ENCODE assay signal across 24 cellular contexts in genomic region chr2:200226652-200227426, GRCh38.
DNase-seq lines count a peak whose midpoint lies in the region; ATAC-seq, FAIRE-seq and TF ChIP-seq lines count a peak whose summit lies in the region.
"Had no signal": no experiment of that assay in that cellular context is flagged by ENCODE, and none has a peak within 500 bp of the region (broad histone marks: within the 10 kb centered on the region; RNA-seq: fewer than 3 reads in every experiment).

No MANE protein-coding gene starts in this region.

- H3K27ac ChIP-seq in H1 (ENCODE audit: low read depth, low read length), result no peak overlapping the region
- H3K27ac ChIP-seq in kidney (ENCODE audit: low read depth in 2 of 2, low read length in 2 of 2), result no peak overlapping the region
- H3K27ac ChIP-seq in uterus, result peak overlapping the region in 1 of 2 donors; percentile 24
- H3K27ac ChIP-seq: breast epithelium, neutrophil, SJSA1 had no signal

- no peak overlapping the region for H3K23ac ChIP-seq in H1 (ENCODE audit: insufficient read length)

- H3K4me3 ChIP-seq in H1 (ENCODE audit: extremely low read depth in 1 of 4, insufficient read depth in 2 of 4, low read depth in 3 of 4, low read length in 4 of 4), result no peak overlapping the region
- no peak overlapping the region for H3K4me3 ChIP-seq in kidney (ENCODE audit: low read length in 2 of 2)
- H3K4me3 ChIP-seq in uterus, result no peak overlapping the region
- H3K4me3 ChIP-seq: breast epithelium, SJSA1 had no signal

- peak overlapping the region; percentile 34; the same call in 1 of the 2 replicates for H2AFZ ChIP-seq in H1 (ENCODE audit: low read length)

- no peak overlapping the region for H3K18ac ChIP-seq in H1 (ENCODE audit: extremely low read depth, low read length)

- H3K79me1 ChIP-seq in H1 (ENCODE audit: low read depth, low read length), result no peaks in the 10 kb centered on the region

- no peak overlapping the region for H3K56ac ChIP-seq in H1 (replicated peaks; ENCODE audit: insufficient read length, low read depth, low read length)

- no peaks in the 10 kb centered on the region for H3K27me3 ChIP-seq in H1 (replicated peaks in 1 of 4; ENCODE audit: control insufficient read depth in 3 of 4, extremely low read depth in 1 of 4, insufficient read depth in 3 of 4, low read length in 3 of 4)
- H3K27me3 ChIP-seq in uterus, result no peaks in the 10 kb centered on the region
- H3K27me3 ChIP-seq: breast epithelium, neutrophil had no signal

- H3K9me3 ChIP-seq in H1 (ENCODE audit: insufficient read depth in 2 of 2, low read depth in 1 of 2, low read length in 1 of 2) (no peaks in the 10 kb centered on the region), kidney (ENCODE audit: control insufficient read depth in 1 of 2, low read length in 2 of 2) (no peaks in the 10 kb centered on the region), uterus (no peaks in the 10 kb centered on the region)
- H3K9me3 ChIP-seq: breast epithelium, neutrophil, SJSA1 had no signal

- H4K20me1 ChIP-seq in H1 (replicated peaks in 1 of 2; ENCODE audit: control insufficient read depth in 1 of 2, insufficient read depth in 2 of 2, low read length in 2 of 2), result no peaks in the 10 kb centered on the region

- H3K9ac ChIP-seq in H1 (replicated peaks in 1 of 4; ENCODE audit: extremely low read depth in 1 of 4, low read depth in 3 of 4, low read length in 3 of 4), result no peak overlapping the region
- no peak overlapping the region for H3K9ac ChIP-seq in kidney (ENCODE audit: low read length in 2 of 2)

- intact Hi-C loops in Right ventricle myocardium inferior (cut with DNase I) (loop anchor here (5.0 kb wide), 1 partner anchor 80 kb away; the partner anchor contains the start of gene SPATS2L), cardiac septum (cut with DNase I) (loop anchor here (5.0 to 10.0 kb wide), 3 partner anchors 80 to 248 kb away; partner anchors contain the start of gene SPATS2L), kidney (cut with DNase I) (no loop called here), uterus (cut with DNase I; ENCODE audit: low total_unique reads) (no loop called here)

- no peak overlapping the region for H2BK5ac ChIP-seq in H1 (ENCODE audit: low read depth, low read length)

- no peak for TF ChIP-seq POLR2A in H1 (IDR thresholded peaks at IDR 0.05; ENCODE audit: control extremely low read depth in 1 of 2, low read depth in 2 of 2, low read length in 2 of 2)
- no peak for TF ChIP-seq POLR2A in uterus (IDR thresholded peaks at IDR 0.05)

- H3K4ac ChIP-seq in H1 (replicated peaks; ENCODE audit: insufficient read length, low read depth, low read length), result no peak overlapping the region

- DNase-seq in Right ventricle myocardium inferior (ENCODE audit: missing footprints) (peak; percentile 76), cardiac septum (ENCODE audit: low spot score) (no peak), H1 (ENCODE audit: low read depth in 1 of 2, low spot score in 2 of 2) (no peak), kidney (peak; percentile 84), uterus (peak; percentile 19 to 24), glomerular visceral epithelial cell (ENCODE audit: extremely low spot score) (no peak), HK-2 (ENCODE audit: unreplicated experiment) (no peak)
- DNase-seq: activated CD4-positive, alpha-beta T cell treated with anti-CD3 and anti-CD28 coated beads, Interleukin-2, amount 50 U/mL, for 1 hour; activated naive CD4-positive, alpha-beta T cell; activated T-cell treated with anti-CD3 and anti-CD28 coated beads, Interleukin-2, amount 50 U/mL, for 4 hours; amniotic stem cell; CD8-positive, alpha-beta T cell; KG1; mesenchymal stem cell; NCI-H146; NCI-H526; stimulated activated CD4-positive, alpha-beta T cell treated with anti-CD3 and anti-CD28 coated beads, Interleukin-2, amount 100 ng/mL, for 24 hours; trophoblast cell had no signal

- H2BK15ac ChIP-seq in H1 (ENCODE audit: low read length), result no peak overlapping the region

- H3K4me2 ChIP-seq in H1 (ENCODE audit: insufficient read depth in 1 of 2, low read depth in 2 of 2, low read length in 2 of 2), result no peak overlapping the region

- no peak overlapping the region for H4K5ac ChIP-seq in H1 (ENCODE audit: insufficient read length, low read depth, low read length)

- H2BK120ac ChIP-seq in H1 (replicated peaks; ENCODE audit: low read depth, low read length), result no peak overlapping the region

- H3K23me2 ChIP-seq in H1 (ENCODE audit: low read depth, low read length), result no peaks in the 10 kb centered on the region

- H2BK12ac ChIP-seq in H1 (ENCODE audit: low read depth, low read length), result no peak overlapping the region

- H3K36me3 ChIP-seq in H1 (ENCODE audit: control insufficient read depth in 2 of 4, insufficient read depth in 4 of 4, low read length in 3 of 4) (no peaks in the 10 kb centered on the region), kidney (ENCODE audit: control insufficient read depth in 1 of 2, insufficient read depth in 2 of 2, low read length in 2 of 2) (no peaks in the 10 kb centered on the region), uterus (no peaks in the 10 kb centered on the region)
- H3K36me3 ChIP-seq: breast epithelium, neutrophil, SJSA1 had no signal

- ATAC-seq in Right ventricle myocardium inferior (peak; percentile 88), GM21390 (IDR thresholded peaks at IDR 0.05; ENCODE audit: unreplicated experiment) (no peak)
- ATAC-seq: activated T-cell treated with anti-CD3 and anti-CD28 coated beads, Interleukin-2, amount 50 U/mL, for 4 hours; CD8-positive, alpha-beta T cell; WTC11 had no signal

- no peak overlapping the region for H2BK20ac ChIP-seq in H1 (ENCODE audit: low read length)

- H3K79me2 ChIP-seq in H1 (ENCODE audit: control insufficient read depth in 1 of 2, insufficient read depth in 2 of 2, low read length in 2 of 2), result no peaks in the 10 kb centered on the region

- no peak overlapping the region for H2AK5ac ChIP-seq in H1 (ENCODE audit: low read depth, low read length)

- no peak for TF ChIP-seq RAD21 in H1 (IDR thresholded peaks at IDR 0.05 in 1 of 2, conservative IDR thresholded peaks at IDR 0.05 in 1 of 2; ENCODE audit: low read depth in 2 of 2, low read length in 2 of 2)

- POLR2A ChIA-PET in H1 (lab: Charles Lee; ENCODE audit: partially characterized antibody), result no interaction called here

- H4K8ac ChIP-seq in H1 (ENCODE audit: extremely low read depth, insufficient read depth, low read length), result no peak overlapping the region

- no peak for TF ChIP-seq EP300 in H1 (IDR thresholded peaks at IDR 0.05; ENCODE audit: borderline replicate concordance in 1 of 2, low read depth in 2 of 2, low read length in 2 of 2)

- TF ChIP-seq CTCF in H1 (IDR thresholded peaks at IDR 0.05; ENCODE audit: control extremely low read depth in 1 of 3, insufficient read depth in 1 of 3, low read depth in 1 of 3, low read length in 3 of 3) (no peak), kidney (IDR thresholded peaks at IDR 0.05; ENCODE audit: borderline replicate concordance, extremely low read depth, insufficient read depth) (no peak), uterus (IDR thresholded peaks at IDR 0.05) (no peak)

- 90% methylated on average over 6 of the region's 6 CpGs; no CpG with 5 or more reads in 1 of the 2 experiments for WGBS in H1 (ENCODE audit: extremely low coverage in 1 of 2, insufficient coverage in 1 of 2, insufficient read length in 1 of 2, insufficient replicate concordance in 2 of 2, low coverage in 1 of 2, low lambda C conversion rate in 2 of 2, missing lambda C conversion rate in 1 of 2), 2 experiments

- H4K91ac ChIP-seq in H1 (replicated peaks; ENCODE audit: insufficient read length, low read length), result no peak overlapping the region

- no peak overlapping the region for H3K14ac ChIP-seq in H1 (ENCODE audit: insufficient read length)

- no peaks in the 10 kb centered on the region; a peak in 1 of 7 replicates for H3K4me1 ChIP-seq in H1 (replicated peaks in 1 of 4; ENCODE audit: control insufficient read depth in 3 of 4, insufficient read depth in 4 of 4, low read length in 3 of 4)
- H3K4me1 ChIP-seq in kidney (ENCODE audit: control insufficient read depth in 1 of 2, insufficient read depth in 1 of 2, low read depth in 1 of 2, low read length in 2 of 2), result peaks cover 3 to 6% of the 10 kb centered on the region in 2 donors
- H3K4me1 ChIP-seq in uterus, result no peaks in the 10 kb centered on the region
- H3K4me1 ChIP-seq: SJSA1 had no signal

- CTCF ChIA-PET in H1 (lab: Charles Lee; ENCODE audit: partially characterized antibody), result interaction anchor here (1.0 kb wide), 1 partner anchor 181 kb away, joined by 4 read pairs; no protein-coding TSS in a partner anchor

- FAIRE-seq in H1 (lab: Jason Lieb, UNC) (no peak), kidney (lab: Jason Lieb, UNC) (no peak)
- FAIRE-seq: RCC 7860 had no signal

TF ChIP-seq in H1, 55 proteins besides CTCF, POLR2A, EP300 and RAD21 (continues in another document):
- TF ChIP-seq POU5F1 (IDR thresholded peaks at IDR 0.05; ENCODE audit: low read depth, low read length), result no peak
- no peak for TF ChIP-seq PHF8 (conservative IDR thresholded peaks at IDR 0.05; ENCODE audit: low read depth, low read length)
- TF ChIP-seq NANOG (IDR thresholded peaks at IDR 0.05; ENCODE audit: insufficient read depth, low read depth, low read length, poor library complexity, severe bottlenecking), result no peak
- no peak for TF ChIP-seq SIN3A (conservative IDR thresholded peaks at IDR 0.05 in 1 of 2, IDR thresholded peaks at IDR 0.05 in 1 of 2; ENCODE audit: low read depth in 1 of 2, low read length in 2 of 2)
- TF ChIP-seq KDM1A (IDR thresholded peaks at IDR 0.05; ENCODE audit: borderline replicate concordance, low read length), result no peak
- TF ChIP-seq MAX (IDR thresholded peaks at IDR 0.05), result no peak
- no peak for TF ChIP-seq HDAC2 (IDR thresholded peaks at IDR 0.05; ENCODE audit: borderline replicate concordance in 1 of 2, low read depth in 2 of 2, low read length in 2 of 2)
- no peak for TF ChIP-seq TBP (IDR thresholded peaks at IDR 0.05; ENCODE audit: low read depth, low read length)
- TF ChIP-seq JUND (IDR thresholded peaks at IDR 0.05; ENCODE audit: low read length), result no peak
- no peak for TF ChIP-seq FOSL1 (IDR thresholded peaks at IDR 0.05; ENCODE audit: insufficient read depth, low read depth, low read length)
- TF ChIP-seq KDM4A (IDR thresholded peaks at IDR 0.05; ENCODE audit: low read depth, low read length, severe bottlenecking), result no peak
- no peak for TF ChIP-seq GABPA (IDR thresholded peaks at IDR 0.05; ENCODE audit: borderline replicate concordance, insufficient read depth, low read length)
- no peak for TF ChIP-seq RXRA (IDR thresholded peaks at IDR 0.05; ENCODE audit: insufficient read depth, low read depth, low read length)
- no peak for TF ChIP-seq BCL11A (IDR thresholded peaks at IDR 0.05; ENCODE audit: low read depth in 2 of 2, low read length in 2 of 2)
- no peak for TF ChIP-seq ATF3 (IDR thresholded peaks at IDR 0.05; ENCODE audit: insufficient read depth, low read depth, low read length)

Comparison
In these comparisons a context has a peak if more than half of its experiments do, and no peak if none do; other contexts are left out.
1. DNase-seq: peak in Right ventricle myocardium inferior (single experiment), kidney (single experiment) and uterus (2 of 2); none in cardiac septum (single experiment), H1 (0 of 2), glomerular visceral epithelial cell (single experiment) and HK-2 (single experiment).
2. intact Hi-C loops: an anchor here in Right ventricle myocardium inferior (5.0 kb wide) and cardiac septum (5.0 to 10.0 kb wide); none called in kidney and uterus.